Comparison of ENCODE assay signal across 8 cellular contexts in the genomic region with DNA sequence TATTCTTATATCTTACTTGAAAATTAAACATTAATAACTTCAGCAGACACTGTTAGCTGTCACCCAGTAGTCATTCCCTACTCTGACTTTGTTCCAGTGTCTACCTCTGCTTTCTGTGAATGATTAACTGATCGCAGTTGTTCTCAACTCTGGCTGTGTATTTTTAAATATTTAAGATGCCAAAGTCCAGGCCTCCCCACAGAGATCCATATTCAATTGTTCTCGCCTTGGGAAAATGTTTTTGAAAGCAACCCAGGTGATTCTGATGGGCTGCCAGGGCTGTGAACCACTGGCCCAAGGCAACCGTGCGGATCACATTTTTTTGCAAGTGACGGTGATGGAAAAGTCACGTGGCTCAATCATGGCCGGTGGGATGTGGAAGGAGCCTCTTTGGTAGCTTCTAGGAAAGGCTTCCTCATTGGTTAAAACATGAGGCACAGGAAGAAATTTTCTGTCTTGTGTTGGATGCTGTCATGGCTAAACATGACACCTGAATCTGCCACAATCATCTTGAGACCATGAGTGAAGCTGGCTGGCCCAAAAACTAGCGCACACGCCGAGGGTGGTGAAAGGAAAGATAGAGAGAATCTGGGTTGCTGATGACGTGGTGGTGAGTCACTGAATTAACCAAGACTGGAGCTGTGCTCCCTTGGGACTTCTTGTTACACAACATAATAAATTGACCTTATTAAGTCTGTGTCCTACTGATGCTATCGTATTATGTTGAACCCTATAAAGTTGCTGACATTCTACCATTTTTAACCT. TPM values are rescaled to one million over a fixed set of nuclear protein-coding genes. Genes with fewer than 3 reads are reported as not detected.
DNase-seq lines count a peak whose midpoint lies in the region; ATAC-seq and TF ChIP-seq lines count a peak whose summit lies in the region.

No MANE protein-coding gene starts in this region.

- no TSS peak for BruUV-seq in A673 (replicated peaks; lab: Mats Ljungman, UMichigan)

- H3K36me3 ChIP-seq in A673 (ENCODE audit: insufficient read depth, low read length, poor library complexity, severe bottlenecking) (no peaks in the 10 kb centered on the region), ascending aorta (no peaks in the 10 kb centered on the region)

- H3K27me3 ChIP-seq in A673 (replicated peaks; ENCODE audit: insufficient read depth, low read depth, low read length, poor library complexity) (no peaks in the 10 kb centered on the region), ascending aorta (no peaks in the 10 kb centered on the region)

- H3K27me3 Mint-ChIP-seq in HFFc6 (ENCODE audit: insufficient read depth), result peaks cover 9% of the 10 kb centered on the region

- peak; percentile 90 for DNase-seq in A673 (ENCODE audit: low spot score)
- DNase-seq in HFFc6, result peak; percentile 83
- DNase-seq in ascending aorta (ENCODE audit: low spot score in 2 of 2), result peak; percentile 14 to 78
- peak; percentile 46 to 49 for DNase-seq in left colon
- DNase-seq in GM10248 (ENCODE audit: extremely low spot score), result no peak
- DNase-seq in superior temporal gyrus (ENCODE audit: extremely low spot score), result no peak
- DNase-seq in NCI-H146 treated with DMSO at 0.1 percent for 48 hours (lab: John Stamatoyannopoulos, UW; ENCODE audit: unreplicated experiment), result no peak

- H3K9me3 ChIP-seq in A673 (ENCODE audit: low read depth, low read length, poor library complexity, severe bottlenecking) (no peaks in the 10 kb centered on the region), ascending aorta (no peaks in the 10 kb centered on the region)

- H3K36me3 Mint-ChIP-seq in HFFc6 (ENCODE audit: low read depth), result no peaks in the 10 kb centered on the region

- H3K4me3 ChIP-seq in A673 (ENCODE audit: low read depth, low read length, poor library complexity, severe bottlenecking), result no peak overlapping the region
- no peak overlapping the region for H3K4me3 ChIP-seq in ascending aorta

- H3K4me1 Mint-ChIP-seq in HFFc6 (ENCODE audit: low read depth), result peaks cover 24% of the 10 kb centered on the region

- H3K4me3 Mint-ChIP-seq in HFFc6, result no peak overlapping the region

- H3K9me3 Mint-ChIP-seq in HFFc6, result no peaks in the 10 kb centered on the region

- intact Hi-C loops in A673 (cut with micrococcal nuclease; ENCODE audit: unreplicated experiment) (no loop called here), ascending aorta (cut with DNase I) (no loop called here), left colon (cut with DNase I, micrococcal nuclease) (no loop called here)

- peak; percentile 89 for ATAC-seq in left colon
- no peak for ATAC-seq in GM21717 (IDR thresholded peaks at IDR 0.05; ENCODE audit: unreplicated experiment)

- POLR2A ChIA-PET in A673 (lab: Charles Lee; ENCODE audit: low non-redundant PET) (no interaction called here), GM10248 (lab: Yijun Ruan, JAX) (no interaction called here)

- no peak overlapping the region for H3K27ac ChIP-seq in A673 (ENCODE audit: low read depth, low read length, poor library complexity, severe bottlenecking)
- no peak overlapping the region for H3K27ac ChIP-seq in ascending aorta

- no peaks in the 10 kb centered on the region for H3K4me1 ChIP-seq in A673 (ENCODE audit: insufficient read depth, low read length, poor library complexity, severe bottlenecking)
- H3K4me1 ChIP-seq in ascending aorta, result no peaks in the 10 kb centered on the region

- no peak for TF ChIP-seq CTCF in A673 (conservative IDR thresholded peaks at IDR 0.05; ENCODE audit: low read depth, low read length)
- no peak for TF ChIP-seq CTCF in HFFc6 (IDR thresholded peaks at IDR 0.05)
- no peak for TF ChIP-seq CTCF in ascending aorta (IDR thresholded peaks at IDR 0.05)
- no peak for TF ChIP-seq CTCF in GM10248 (IDR thresholded peaks at IDR 0.05; ENCODE audit: control extremely low read depth, extremely low read depth, low read depth, missing control alignments)

- CTCF ChIA-PET in A673 (lab: Charles Lee) (no interaction called here), GM10248 (lab: Yijun Ruan, JAX) (interaction anchor here (1.1 to 2.0 kb wide), 3 partner anchors 9 to 26 kb away, joined by 3 to 5 read pairs (median 4); no protein-coding TSS in a partner anchor)

- peak overlapping the region; percentile 73; the same call in 1 of the 2 replicates for H3K27ac Mint-ChIP-seq in HFFc6

RNA-seq across cellular contexts. Expression of a gene that starts 37.2 kb away (rescaled TPM):
- total RNA-seq in A673 (2021) (not detected in 2 replicates), ascending aorta (not detected), left colon (not detected)
- total RNA-seq in HFFc6 (2021; fragmentation: NEBNext Ultra II Directional; extraction: Animal tissue kit (Norgen Biotek cat#: 25700)), result not detected

RNA-seq across cellular contexts. Expression of a gene that starts 43.4 kb away (rescaled TPM):
- total RNA-seq in A673 (2021), result 95.3 and 107 TPM in 2 replicates
- 10 to 100 TPM; 46.1 to 51.9 (median 49.6) TPM for total RNA-seq in HFFc6 (2021; fragmentation: NEBNext Ultra II Directional; extraction: Animal tissue kit (Norgen Biotek cat#: 25700))
- total RNA-seq in ascending aorta, result 25.1 TPM
- total RNA-seq in left colon, result 10 to 100 TPM; 40.6 to 48.1 TPM

Comparison
In these comparisons a context has a peak if more than half of its experiments do, and no peak if none do; other contexts are left out.
1. DNase-seq: peak in A673 (single experiment), HFFc6 (single experiment), ascending aorta (2 of 2) and left colon (2 of 2); none in GM10248 (single experiment), superior temporal gyrus (single experiment) and NCI-H146 treated with DMSO at 0.1 percent for 48 hours (single experiment).